Comparison of ENCODE assay signal across 18 cellular contexts in the genomic region with DNA sequence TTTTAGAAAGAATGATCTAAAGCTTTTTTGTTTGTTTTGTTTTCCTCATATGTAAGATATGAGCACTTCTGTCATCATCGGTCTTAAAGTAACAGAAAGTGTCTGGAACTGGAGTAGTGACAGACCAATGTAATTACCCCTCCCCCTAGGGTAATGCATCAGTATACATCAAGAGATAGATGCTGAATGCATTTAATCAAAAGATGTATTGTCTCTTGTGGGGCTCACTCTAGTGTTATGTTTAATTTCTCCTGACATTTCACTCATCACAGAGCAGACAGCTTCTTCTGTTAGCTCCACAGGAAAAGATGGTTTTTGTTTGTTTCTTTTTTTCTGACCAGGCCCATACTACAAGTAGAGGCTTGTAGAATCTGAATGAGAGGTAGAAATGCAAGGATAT.
DNase-seq lines count a peak whose midpoint lies in the region; ATAC-seq and TF ChIP-seq lines count a peak whose summit lies in the region.
"Had no signal": no experiment of that assay in that cellular context is flagged by ENCODE, and none has a peak within 500 bp of the region (broad histone marks: within the 10 kb centered on the region; RNA-seq: fewer than 3 reads in every experiment).

No MANE protein-coding gene starts in this region.

- no peaks in the 10 kb centered on the region for H4K20me1 ChIP-seq in SK-N-SH (ENCODE audit: insufficient read depth)
- H4K20me1 ChIP-seq: BLaER1 had no signal

- H3K4me1 Mint-ChIP-seq in immature natural killer cell = no peaks in the 10 kb centered on the region
- H3K4me1 Mint-ChIP-seq: CD14-positive monocyte; CD4-positive, alpha-beta memory T cell; CD4-positive, CD25-positive, alpha-beta regulatory T cell; CD8-positive, alpha-beta memory T cell had no signal

- no peaks in the 10 kb centered on the region for H3K27me3 ChIP-seq in SK-N-SH (ENCODE audit: insufficient read depth)
- no peaks in the 10 kb centered on the region for H3K27me3 ChIP-seq in adipocyte (replicated peaks; ENCODE audit: control insufficient read depth, insufficient read depth, low read length)
- H3K27me3 ChIP-seq: BE2C, BLaER1 had no signal

- no peak for ATAC-seq in SK-N-SH treated with all-trans-retinoic acid at 6 μM for 48 hours

- TF ChIP-seq RAD21 in SK-N-SH (IDR thresholded peaks at IDR 0.05; ENCODE audit: low read length) = no peak

- DNase-seq in SK-N-SH (peak; percentile 31), adipocyte (ENCODE audit: low read depth) (peak; percentile 18), immature natural killer cell (no peak), SIG-M5 (lab: John Stamatoyannopoulos, UW) (no peak)
- DNase-seq: 8988T; ACHN; BE2C; C1 segment of cervical spinal cord; Caco-2; Calu3; CD4-positive, alpha-beta memory T cell; CD4-positive, CD25-positive, alpha-beta regulatory T cell; CD8-positive, alpha-beta memory T cell; DMS79 treated with DMSO at 0.1 percent for 48 hours; GF-D8 had no signal

- H3K27me3 Mint-ChIP-seq in immature natural killer cell (ENCODE audit: low read depth in 3 of 3) = no peaks in the 10 kb centered on the region
- H3K27me3 Mint-ChIP-seq: CD4-positive, alpha-beta memory T cell; CD4-positive, CD25-positive, alpha-beta regulatory T cell; CD8-positive, alpha-beta memory T cell had no signal

- POLR2A ChIA-PET in SK-N-SH (lab: Yijun Ruan, JAX) = no interaction called here

- H3K9me3 Mint-ChIP-seq in immature natural killer cell = no peaks in the 10 kb centered on the region
- H3K9me3 Mint-ChIP-seq: CD14-positive monocyte; CD4-positive, alpha-beta memory T cell; CD4-positive, CD25-positive, alpha-beta regulatory T cell; CD8-positive, alpha-beta memory T cell had no signal

- no peak overlapping the region for H3K27ac Mint-ChIP-seq in immature natural killer cell
- H3K27ac Mint-ChIP-seq: CD14-positive monocyte had no signal

- H3K27ac ChIP-seq in SK-N-SH (ENCODE audit: low read depth in 2 of 2, low read length in 1 of 2) = peak overlapping the region in 1 of 2 experiments; percentile 47; a peak in 2 of 4 replicates
- H3K27ac ChIP-seq: BLaER1 had no signal

- 68% methylated on average over 1 of the region's 1 CpG for WGBS in SK-N-SH (ENCODE audit: low lambda C conversion rate)

- TF ChIP-seq EP300 in SK-N-SH (IDR thresholded peaks at IDR 0.05; ENCODE audit: borderline replicate concordance in 1 of 2, low read depth in 1 of 2, low read length in 1 of 2) = peak in 1 of 2 experiments; percentile 63; a peak in 2 of 4 replicates

- no peak overlapping the region for H3K4me2 ChIP-seq in SK-N-SH
- H3K4me2 ChIP-seq: BLaER1 had no signal

- no peaks in the 10 kb centered on the region for H3K9me2 ChIP-seq in SK-N-SH

- no peaks in the 10 kb centered on the region for H3F3A ChIP-seq in SK-N-SH (replicated peaks; ENCODE audit: insufficient read depth)

- CTCF ChIA-PET in SK-N-SH (lab: Yijun Ruan, JAX) = interaction anchor here (0.9 to 1.2 kb wide), 6 partner anchors 12 to 596 kb away, joined by 3 to 6 read pairs (median 4); no protein-coding TSS in a partner anchor

- H3K36me3 Mint-ChIP-seq in immature natural killer cell = peaks cover 9 to 25% (median 9%) of the 10 kb centered on the region in 3 donors

- no peak overlapping the region for H2AFZ ChIP-seq in SK-N-SH (ENCODE audit: low read depth)

- H3K79me2 ChIP-seq in SK-N-SH (ENCODE audit: insufficient read depth) = no peaks in the 10 kb centered on the region

- TF ChIP-seq CTCF in SK-N-SH (IDR thresholded peaks at IDR 0.05) = no peak

- peaks cover 5 to 10% of the 10 kb centered on the region in 2 experiments; a peak in 3 of 4 replicates for H3K4me1 ChIP-seq in SK-N-SH (ENCODE audit: control insufficient read depth in 1 of 2, insufficient read depth in 2 of 2, low read depth in 1 of 2, low read length in 1 of 2)
- H3K4me1 ChIP-seq in adipocyte (ENCODE audit: control insufficient read depth, insufficient read depth, low read length) = no peaks in the 10 kb centered on the region
- H3K4me1 ChIP-seq: Caco-2 had no signal

- H3K9me3 ChIP-seq in SK-N-SH (no peaks in the 10 kb centered on the region), adipocyte (ENCODE audit: control insufficient read depth, low read length) (no peaks in the 10 kb centered on the region)
- H3K9me3 ChIP-seq: BE2C, BLaER1, Caco-2 had no signal

- H3K4me3 Mint-ChIP-seq in immature natural killer cell = no peak overlapping the region
- H3K4me3 Mint-ChIP-seq: CD14-positive monocyte; CD4-positive, alpha-beta memory T cell; CD4-positive, CD25-positive, alpha-beta regulatory T cell; CD8-positive, alpha-beta memory T cell had no signal

- H3K36me3 ChIP-seq in SK-N-SH (replicated peaks in 1 of 2; ENCODE audit: control insufficient read depth in 1 of 2, insufficient read depth in 2 of 2, low read length in 1 of 2) (peaks cover 28 to 56% of the 10 kb centered on the region in 2 experiments), adipocyte (ENCODE audit: control insufficient read depth, insufficient read depth, low read length, severe bottlenecking) (peaks cover 99% of the 10 kb centered on the region)

- no peak overlapping the region for H3K9ac ChIP-seq in SK-N-SH
- H3K9ac ChIP-seq in adipocyte (ENCODE audit: low read length) = no peak overlapping the region
- H3K9ac ChIP-seq: BLaER1 had no signal

- no peak overlapping the region for H3K4me3 ChIP-seq in SK-N-SH (ENCODE audit: low read depth in 2 of 2, low read length in 1 of 2)
- H3K4me3 ChIP-seq in adipocyte (ENCODE audit: low read length) = no peak overlapping the region
- H3K4me3 ChIP-seq: BLaER1 had no signal

TF ChIP-seq in SK-N-SH, 30 proteins besides CTCF, POLR2A, EP300 and RAD21 (continues in another document):
- TF ChIP-seq, protein P1, sequence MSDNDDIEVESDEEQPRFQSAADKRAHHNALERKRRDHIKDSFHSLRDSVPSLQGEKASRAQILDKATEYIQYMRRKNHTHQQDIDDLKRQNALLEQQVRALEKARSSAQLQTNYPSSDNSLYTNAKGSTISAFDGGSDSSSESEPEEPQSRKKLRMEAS (IDR thresholded peaks at IDR 0.05; ENCODE audit: low read depth) = no peak
- TF ChIP-seq NRF1 (IDR thresholded peaks at IDR 0.05; ENCODE audit: low read depth, low read length) (no peak), ELF1 (IDR thresholded peaks at IDR 0.05) (no peak), POLR2AphosphoS5 (IDR thresholded peaks at IDR 0.05; ENCODE audit: low read depth, low read length) (no peak)
- TF ChIP-seq, protein P2, sequence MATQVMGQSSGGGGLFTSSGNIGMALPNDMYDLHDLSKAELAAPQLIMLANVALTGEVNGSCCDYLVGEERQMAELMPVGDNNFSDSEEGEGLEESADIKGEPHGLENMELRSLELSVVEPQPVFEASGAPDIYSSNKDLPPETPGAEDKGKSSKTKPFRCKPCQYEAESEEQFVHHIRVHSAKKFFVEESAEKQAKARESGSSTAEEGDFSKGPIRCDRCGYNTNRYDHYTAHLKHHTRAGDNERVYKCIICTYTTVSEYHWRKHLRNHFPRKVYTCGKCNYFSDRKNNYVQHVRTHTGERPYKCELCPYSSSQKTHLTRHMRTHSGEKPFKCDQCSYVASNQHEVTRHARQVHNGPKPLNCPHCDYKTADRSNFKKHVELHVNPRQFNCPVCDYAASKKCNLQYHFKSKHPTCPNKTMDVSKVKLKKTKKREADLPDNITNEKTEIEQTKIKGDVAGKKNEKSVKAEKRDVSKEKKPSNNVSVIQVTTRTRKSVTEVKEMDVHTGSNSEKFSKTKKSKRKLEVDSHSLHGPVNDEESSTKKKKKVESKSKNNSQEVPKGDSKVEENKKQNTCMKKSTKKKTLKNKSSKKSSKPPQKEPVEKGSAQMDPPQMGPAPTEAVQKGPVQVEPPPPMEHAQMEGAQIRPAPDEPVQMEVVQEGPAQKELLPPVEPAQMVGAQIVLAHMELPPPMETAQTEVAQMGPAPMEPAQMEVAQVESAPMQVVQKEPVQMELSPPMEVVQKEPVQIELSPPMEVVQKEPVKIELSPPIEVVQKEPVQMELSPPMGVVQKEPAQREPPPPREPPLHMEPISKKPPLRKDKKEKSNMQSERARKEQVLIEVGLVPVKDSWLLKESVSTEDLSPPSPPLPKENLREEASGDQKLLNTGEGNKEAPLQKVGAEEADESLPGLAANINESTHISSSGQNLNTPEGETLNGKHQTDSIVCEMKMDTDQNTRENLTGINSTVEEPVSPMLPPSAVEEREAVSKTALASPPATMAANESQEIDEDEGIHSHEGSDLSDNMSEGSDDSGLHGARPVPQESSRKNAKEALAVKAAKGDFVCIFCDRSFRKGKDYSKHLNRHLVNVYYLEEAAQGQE (IDR thresholded peaks at IDR 0.05; ENCODE audit: low read depth, low read length) = no peak

TF ChIP-seq in SK-N-SH treated with all-trans-retinoic acid at 6 μM for 48 hours, 23 proteins besides CTCF, POLR2A, EP300 and RAD21 (continues in another document):
- TF ChIP-seq ZNF565 (CRISPR knock-in tag; conservative IDR thresholded peaks at IDR 0.05; ENCODE audit: low read depth) = no peak
- TF ChIP-seq ARNTL (CRISPR knock-in tag; IDR thresholded peaks at IDR 0.05; ENCODE audit: borderline replicate concordance, low read depth) = no peak
- TF ChIP-seq, protein P3, sequence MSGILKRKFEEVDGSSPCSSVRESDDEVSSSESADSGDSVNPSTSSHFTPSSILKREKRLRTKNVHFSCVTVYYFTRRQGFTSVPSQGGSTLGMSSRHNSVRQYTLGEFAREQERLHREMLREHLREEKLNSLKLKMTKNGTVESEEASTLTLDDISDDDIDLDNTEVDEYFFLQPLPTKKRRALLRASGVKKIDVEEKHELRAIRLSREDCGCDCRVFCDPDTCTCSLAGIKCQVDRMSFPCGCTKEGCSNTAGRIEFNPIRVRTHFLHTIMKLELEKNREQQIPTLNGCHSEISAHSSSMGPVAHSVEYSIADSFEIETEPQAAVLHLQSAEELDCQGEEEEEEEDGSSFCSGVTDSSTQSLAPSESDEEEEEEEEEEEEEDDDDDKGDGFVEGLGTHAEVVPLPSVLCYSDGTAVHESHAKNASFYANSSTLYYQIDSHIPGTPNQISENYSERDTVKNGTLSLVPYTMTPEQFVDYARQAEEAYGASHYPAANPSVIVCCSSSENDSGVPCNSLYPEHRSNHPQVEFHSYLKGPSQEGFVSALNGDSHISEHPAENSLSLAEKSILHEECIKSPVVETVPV (CRISPR knock-in tag; IDR thresholded peaks at IDR 0.05) = no peak
- no peak for TF ChIP-seq TCF4 (CRISPR knock-in tag; IDR thresholded peaks at IDR 0.05; ENCODE audit: borderline replicate concordance)
- no peak for TF ChIP-seq SNAI2 (CRISPR knock-in tag; IDR thresholded peaks at IDR 0.05)
- no peak for TF ChIP-seq ZFP3 (CRISPR knock-in tag; IDR thresholded peaks at IDR 0.05)
- TF ChIP-seq ZNF70 (CRISPR knock-in tag; IDR thresholded peaks at IDR 0.05) = no peak

Comparison
In these comparisons a context has a peak if more than half of its experiments do, and no peak if none do; other contexts are left out.
1. DNase-seq: peak in SK-N-SH (single experiment) and adipocyte (single experiment); none in immature natural killer cell (0 of 3) and SIG-M5 (single experiment).